Comparison of ENCODE assay signal across 16 cellular contexts in the genomic region with DNA sequence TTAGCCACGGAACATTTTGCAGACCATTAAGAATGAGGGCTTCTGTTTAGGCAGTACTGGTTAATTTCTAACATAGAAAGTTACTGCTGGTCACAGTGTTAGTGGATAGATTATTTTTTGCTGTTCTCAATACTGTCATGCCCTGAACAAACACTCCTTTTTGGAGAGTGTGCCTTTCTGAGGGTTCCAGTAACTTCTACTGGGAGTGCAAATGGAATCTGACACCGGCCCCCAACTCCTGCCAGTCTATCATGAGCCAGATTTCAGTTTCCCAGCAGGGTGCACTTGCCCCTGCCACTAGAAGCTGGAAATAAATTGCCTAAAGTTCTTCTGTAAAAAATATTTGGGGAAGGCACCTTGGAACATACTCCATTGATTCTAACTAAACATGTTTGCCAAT.
"Had no signal": no experiment of that assay in that cellular context is flagged by ENCODE, and none has a peak within 500 bp of the region (broad histone marks: within the 10 kb centered on the region; RNA-seq: fewer than 3 reads in every experiment).

No MANE protein-coding gene starts in this region.

- H3K36me3 Mint-ChIP-seq: activated naive CD4-positive, alpha-beta T cell treated with anti-CD3 and anti-CD28 coated beads, Interleukin-2, amount 50 U/mL, for 24 hours; memory B cell had no signal

- H3K4me1 Mint-ChIP-seq: activated naive CD4-positive, alpha-beta T cell treated with anti-CD3 and anti-CD28 coated beads, Interleukin-2, amount 50 U/mL, for 24 hours; memory B cell; T-helper 17 cell had no signal

- H3K36me3 ChIP-seq: right atrium auricular region, tibial artery had no signal

- H3K4me1 ChIP-seq: right atrium auricular region had no signal

- H3K27me3 ChIP-seq: body of pancreas, right atrium auricular region, tibial artery had no signal

- H3K27ac Mint-ChIP-seq: activated naive CD4-positive, alpha-beta T cell treated with anti-CD3 and anti-CD28 coated beads, Interleukin-2, amount 50 U/mL, for 24 hours; dendritic cell treated with granulocyte-macrophage colony-stimulating factor and Interleukin-4, amounts not matched to agents 40 ng/mL and 50 ng/mL, for 4 days; effector memory CD8-positive, alpha-beta T cell; memory B cell; T-helper 17 cell had no signal

- ATAC-seq: body of pancreas; effector memory CD8-positive, alpha-beta T cell; left lobe of liver; T-helper 17 cell had no signal

- DNase-seq: activated CD4-positive, alpha-beta T cell treated with anti-CD3 and anti-CD28 coated beads, Interleukin-2, amount 50 U/mL, for 4 hours; activated T-cell treated with anti-CD3 and anti-CD28 coated beads, Interleukin-2, amount 50 U/mL, for 1 hour; body of pancreas; effector memory CD8-positive, alpha-beta T cell; erythroblast; hypothalamus; posterior cingulate gyrus; T-helper 17 cell; tibial artery had no signal

- H3K4me3 ChIP-seq: body of pancreas, right atrium auricular region, skin epidermis, tibial artery had no signal

- H3K9me3 Mint-ChIP-seq: activated naive CD4-positive, alpha-beta T cell treated with anti-CD3 and anti-CD28 coated beads, Interleukin-2, amount 50 U/mL, for 24 hours; dendritic cell treated with granulocyte-macrophage colony-stimulating factor and Interleukin-4, amounts not matched to agents 40 ng/mL and 50 ng/mL, for 4 days; effector memory CD8-positive, alpha-beta T cell; memory B cell; neural crest cell had no signal

- H3K4me3 Mint-ChIP-seq: activated naive CD4-positive, alpha-beta T cell treated with anti-CD3 and anti-CD28 coated beads, Interleukin-2, amount 50 U/mL, for 24 hours; dendritic cell treated with granulocyte-macrophage colony-stimulating factor and Interleukin-4, amounts not matched to agents 40 ng/mL and 50 ng/mL, for 4 days; effector memory CD8-positive, alpha-beta T cell; memory B cell; neural crest cell; T-helper 17 cell had no signal

- H3K9me3 ChIP-seq: body of pancreas, right atrium auricular region, tibial artery had no signal

- H3K27me3 Mint-ChIP-seq: activated naive CD4-positive, alpha-beta T cell treated with anti-CD3 and anti-CD28 coated beads, Interleukin-2, amount 50 U/mL, for 24 hours; dendritic cell treated with granulocyte-macrophage colony-stimulating factor and Interleukin-4, amounts not matched to agents 40 ng/mL and 50 ng/mL, for 4 days; effector memory CD8-positive, alpha-beta T cell; memory B cell had no signal

- H3K27ac ChIP-seq: right atrium auricular region, tibial artery had no signal
